Comparison of ENCODE assay signal across 8 cellular contexts in genomic region chr19:4811328-4812131, GRCh38. TPM values are rescaled to one million over a fixed set of nuclear protein-coding genes. Genes with fewer than 3 reads are reported as not detected.
DNase-seq lines count a peak whose midpoint lies in the region; ATAC-seq lines count a peak whose summit lies in the region.

No MANE protein-coding gene starts in this region.

- ATAC-seq in left lobe of liver = peak; percentile 72
- ATAC-seq in HG03457 (IDR thresholded peaks at IDR 0.05; ENCODE audit: unreplicated experiment) = no peak

- DNase-seq in NCI-H2081 (lab: John Stamatoyannopoulos, UW) = peak; percentile 26 to 54
- DNase-seq in NCI-H2081 treated with DMSO at 0.1 percent for 48 hours (lab: John Stamatoyannopoulos, UW) = no peak
- DNase-seq in NCI-H2029 treated with DMSO at 0.1 percent for 48 hours (lab: John Stamatoyannopoulos, UW) = peak; percentile 7
- DNase-seq in activated CD4-positive, alpha-beta T cell treated with anti-CD3 and anti-CD28 coated beads for 24 hours (ENCODE audit: low read depth in 2 of 2) = peak; percentile 90 to 93
- peak; percentile 61 for DNase-seq in cerebellar cortex (ENCODE audit: low spot score)
- DNase-seq in left lobe of liver (ENCODE audit: low spot score) = peak; percentile 79
- DNase-seq in stimulated activated CD4-positive, alpha-beta T cell treated with anti-CD3 and anti-CD28 coated beads, TNF-alpha, amount 100 ng/mL, for 24 hours (ENCODE audit: low read depth in 3 of 3) = peak; percentile 77 to 90 (median 87)

RNA-seq across cellular contexts. Expression of gene TICAM1, which starts 20.0 kb away (rescaled TPM):
- total RNA-seq in left lobe of liver = 11.1 TPM

RNA-seq across cellular contexts. Expression of gene FEM1A, which starts 20.0 kb away (rescaled TPM):
- total RNA-seq in left lobe of liver = 6.2 TPM

RNA-seq across cellular contexts. Expression of gene PLIN3, which starts 55.9 kb away (rescaled TPM):
- total RNA-seq in left lobe of liver = 12.0 TPM
